1 cellular context compared by ENCODE assay signal in genomic region chr11:203056-203944, GRCh38.
TF ChIP-seq lines count a peak whose summit lies in the region.

No MANE protein-coding gene starts in this region.

TF ChIP-seq in HepG2, 621 proteins besides CTCF, POLR2A, EP300 and RAD21:
- TF ChIP-seq ZNF670 (CRISPR knock-in tag; IDR thresholded peaks at IDR 0.05; ENCODE audit: borderline replicate concordance) (no peak), ZNF770 (CRISPR knock-in tag; IDR thresholded peaks at IDR 0.05) (no peak), POLR2AphosphoS5 (IDR thresholded peaks at IDR 0.05; ENCODE audit: low read depth, low read length) (peak; percentile 18), DZIP1 (CRISPR knock-in tag; IDR thresholded peaks at IDR 0.05) (no peak), TRIM22 (IDR thresholded peaks at IDR 0.05) (no peak), WIZ (CRISPR knock-in tag; IDR thresholded peaks at IDR 0.05) (no peak), AGO2 (optimal IDR thresholded peaks at IDR 0.05; ENCODE audit: low read depth, low read length) (peak; percentile 24), NR2F2 (IDR thresholded peaks at IDR 0.05; ENCODE audit: borderline replicate concordance, low read depth) (no peak), ZBTB40 (IDR thresholded peaks at IDR 0.05) (no peak), ZBTB40 (CRISPR knock-in tag; IDR thresholded peaks at IDR 0.05) (no peak), ZNF329 (CRISPR knock-in tag; IDR thresholded peaks at IDR 0.05; ENCODE audit: low read depth) (no peak), FOXC1 (CRISPR knock-in tag; IDR thresholded peaks at IDR 0.05; ENCODE audit: borderline replicate concordance) (no peak)
